Comparison of ENCODE assay signal across 16 cellular contexts in genomic region chr4:161829631-161830030, GRCh38.
A peak's percentile ranks its signal among the peaks of the same experiment; 100 is the strongest.
DNase-seq lines count a peak whose midpoint lies in the region; ATAC-seq and TF ChIP-seq lines count a peak whose summit lies in the region.
"Had no signal": no experiment of that assay in that cellular context is flagged by ENCODE, and none has a peak within 500 bp of the region (broad histone marks: within the 10 kb centered on the region; RNA-seq: fewer than 3 reads in every experiment).

No MANE protein-coding gene starts in this region.

- no peaks in the 10 kb centered on the region for H3K9me3 ChIP-seq in uterus
- H3K9me3 ChIP-seq: BE2C, SJCRH30 had no signal

- peak; percentile 33 for DNase-seq in NCI-H1436 (lab: John Stamatoyannopoulos, UW)
- no peak for DNase-seq in NCI-H1436 treated with DMSO at 0.1 percent for 48 hours (lab: John Stamatoyannopoulos, UW)
- DNase-seq in NCI-H1930 (lab: John Stamatoyannopoulos, UW), result peak; percentile 79 to 82
- DNase-seq in NCI-H69 (lab: John Stamatoyannopoulos, UW), result peak; percentile 92
- DNase-seq in cerebellum (ENCODE audit: low spot score), result peak; percentile 19
- DNase-seq in activated naive CD8-positive, alpha-beta T cell treated with anti-CD3 and anti-CD28 coated beads for 36 hours, result no peak
- no peak for DNase-seq in uterus
- DNase-seq: 8988T; BE2C; Calu3; CD4-positive, alpha-beta T cell; NCI-H1048; SJCRH30 had no signal

- no peak overlapping the region for H3K4me3 Mint-ChIP-seq in activated naive CD8-positive, alpha-beta T cell treated with anti-CD3 and anti-CD28 coated beads for 36 hours
- H3K4me3 Mint-ChIP-seq: CD4-positive, alpha-beta T cell; GM23338 had no signal

- no peak for TF ChIP-seq CTCF in uterus (IDR thresholded peaks at IDR 0.05)

- no peak for TF ChIP-seq POLR2A in uterus (IDR thresholded peaks at IDR 0.05)

- H3K27me3 ChIP-seq in uterus, result no peaks in the 10 kb centered on the region
- H3K27me3 ChIP-seq: BE2C, SJCRH30 had no signal

- H3K27ac Mint-ChIP-seq in activated naive CD8-positive, alpha-beta T cell treated with anti-CD3 and anti-CD28 coated beads for 36 hours, result no peak overlapping the region
- H3K27ac Mint-ChIP-seq: CD4-positive, alpha-beta T cell; GM23338 had no signal

- H3K27ac ChIP-seq in uterus, result no peak overlapping the region
- H3K27ac ChIP-seq: SJCRH30 had no signal

- no peaks in the 10 kb centered on the region for H3K27me3 Mint-ChIP-seq in activated naive CD8-positive, alpha-beta T cell treated with anti-CD3 and anti-CD28 coated beads for 36 hours
- H3K27me3 Mint-ChIP-seq: CD4-positive, alpha-beta T cell had no signal

- H3K36me3 ChIP-seq in uterus, result no peaks in the 10 kb centered on the region
- H3K36me3 ChIP-seq: BE2C, SJCRH30 had no signal

- H3K4me1 Mint-ChIP-seq in activated naive CD8-positive, alpha-beta T cell treated with anti-CD3 and anti-CD28 coated beads for 36 hours, result no peaks in the 10 kb centered on the region
- H3K4me1 Mint-ChIP-seq: GM23338 had no signal

- intact Hi-C loops in uterus (cut with DNase I; ENCODE audit: low total_unique reads), result no loop called here

- peaks cover 8% of the 10 kb centered on the region for H3K9me3 Mint-ChIP-seq in activated naive CD8-positive, alpha-beta T cell treated with anti-CD3 and anti-CD28 coated beads for 36 hours

- no peak for ATAC-seq in GM18867 (IDR thresholded peaks at IDR 0.05; ENCODE audit: unreplicated experiment)
- ATAC-seq: GM23338, HCT116 had no signal

- no peak overlapping the region for H3K4me3 ChIP-seq in uterus
- H3K4me3 ChIP-seq: GM23338, SJCRH30 had no signal

- H3K4me1 ChIP-seq in uterus, result no peaks in the 10 kb centered on the region
- H3K4me1 ChIP-seq: BE2C, SJCRH30 had no signal

- no peaks in the 10 kb centered on the region for H3K36me3 Mint-ChIP-seq in activated naive CD8-positive, alpha-beta T cell treated with anti-CD3 and anti-CD28 coated beads for 36 hours

Comparison
In these comparisons a context has a peak if more than half of its experiments do, and no peak if none do; other contexts are left out.
1. DNase-seq: peak in NCI-H1436 (single experiment), NCI-H1930 (2 of 2), NCI-H69 (single experiment) and cerebellum (single experiment); none in NCI-H1436 treated with DMSO at 0.1 percent for 48 hours (single experiment), activated naive CD8-positive, alpha-beta T cell treated with anti-CD3 and anti-CD28 coated beads for 36 hours (single experiment) and uterus (0 of 2).